Comparison of ENCODE assay signal across 8 cellular contexts in the genomic region with DNA sequence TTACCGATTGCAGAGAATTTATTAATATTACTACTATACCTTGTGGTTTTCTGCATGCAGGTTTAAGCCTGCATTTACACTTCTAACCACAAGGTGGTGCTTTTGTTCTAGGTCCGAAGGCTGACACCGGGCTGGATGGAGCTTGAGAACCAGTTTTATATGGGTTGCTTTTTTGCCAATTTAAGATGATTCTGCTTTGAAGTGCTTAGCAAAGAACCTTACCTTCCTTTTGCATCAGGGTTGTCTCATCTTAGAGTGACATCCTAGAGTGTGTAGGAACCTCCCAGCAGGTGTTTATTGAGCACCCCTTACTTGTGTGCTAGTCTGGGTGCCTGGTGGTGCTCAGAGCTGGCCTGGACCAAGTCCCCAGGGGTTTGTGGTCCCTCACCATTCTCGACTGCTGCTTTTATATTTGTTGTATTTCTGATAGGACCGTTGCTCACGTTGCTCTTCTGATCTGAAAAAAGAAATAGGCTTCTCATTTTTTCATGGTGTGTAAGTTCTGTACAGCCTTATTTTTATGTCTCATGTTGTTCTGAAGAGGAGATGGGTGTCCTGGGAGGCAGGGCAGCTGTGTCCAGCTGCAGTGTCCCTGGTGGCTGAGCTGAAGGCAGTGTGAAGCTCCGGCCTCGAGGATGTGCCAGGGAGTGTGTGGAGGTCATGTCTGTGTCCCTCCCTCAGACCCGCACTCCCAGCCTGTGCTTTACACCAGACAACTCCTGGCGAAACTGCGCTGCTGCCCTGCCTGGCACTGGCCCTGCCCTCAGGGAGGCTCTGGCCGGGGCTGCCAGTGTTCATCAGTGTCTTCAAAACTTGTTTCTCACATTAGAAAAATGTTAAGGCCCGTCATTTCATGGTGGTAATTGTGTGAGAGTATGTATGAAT. TPM values are rescaled to one million over a fixed set of nuclear protein-coding genes. Genes with fewer than 3 reads are reported as not detected.
DNase-seq lines count a peak whose midpoint lies in the region; ATAC-seq and TF ChIP-seq lines count a peak whose summit lies in the region.

No MANE protein-coding gene starts in this region.

- H3K4me3 ChIP-seq in HFF-Myc (replicated peaks; ENCODE audit: low read depth, low read length) (no peak overlapping the region), stomach smooth muscle (ENCODE audit: low read length in 2 of 2) (peak overlapping the region in 1 of 2 donors; percentile 8)

- H3K36me3 Mint-ChIP-seq in memory B cell, result peaks cover 14% of the 10 kb centered on the region

- no peaks in the 10 kb centered on the region for H3K27me3 ChIP-seq in stomach smooth muscle (ENCODE audit: control insufficient read depth in 1 of 2, insufficient read depth in 2 of 2, low read length in 2 of 2)

- H3K27me3 Mint-ChIP-seq in memory B cell, result no peaks in the 10 kb centered on the region

- H3K27ac ChIP-seq in stomach smooth muscle (ENCODE audit: low read length), result peak overlapping the region; percentile 53

- H3K4me3 Mint-ChIP-seq in memory B cell, result peak overlapping the region; percentile 41

- peaks cover 0 to 2% of the 10 kb centered on the region in 2 donors for H3K36me3 ChIP-seq in stomach smooth muscle (ENCODE audit: control insufficient read depth in 2 of 2, insufficient read depth in 2 of 2, low read length in 2 of 2)

- peak overlapping the region; percentile 91 for H3K27ac Mint-ChIP-seq in memory B cell

- peaks cover 28% of the 10 kb centered on the region for H3K4me1 Mint-ChIP-seq in memory B cell

- no peaks in the 10 kb centered on the region for H3K9me3 Mint-ChIP-seq in memory B cell

- ATAC-seq in Right ventricle myocardium inferior (peak; percentile 58), memory B cell (ENCODE audit: low read depth) (peak; percentile 87)

- intact Hi-C loops in Right ventricle myocardium inferior (cut with DNase I) (no loop called here), cardiac septum (cut with DNase I) (no loop called here)

- no peaks in the 10 kb centered on the region for H3K9me3 ChIP-seq in stomach smooth muscle (ENCODE audit: control insufficient read depth in 2 of 2, low read length in 2 of 2)

- TF ChIP-seq CTCF in HFF-Myc (IDR thresholded peaks at IDR 0.05; ENCODE audit: low read depth, low read length, missing control alignments), result peak; percentile 83

- H3K4me1 ChIP-seq in stomach smooth muscle (ENCODE audit: control insufficient read depth, insufficient read depth, low read length), result peaks cover 29% of the 10 kb centered on the region

- DNase-seq in Right ventricle myocardium inferior (ENCODE audit: missing footprints) (no peak), cardiac septum (ENCODE audit: low spot score) (no peak), HFF-Myc (ENCODE audit: extremely low read depth, low read depth) (peak; percentile 33), NCI-H146 (lab: John Stamatoyannopoulos, UW) (peak; percentile 49), T-helper 22 cell (ENCODE audit: low read depth) (peak; percentile 8), dedifferentiated amniotic fluid mesenchymal stem cell (ENCODE audit: extremely low spot score) (peak; percentile 74), memory B cell (ENCODE audit: low spot score in 2 of 2) (peak; percentile 54 to 65)

- H3K9ac ChIP-seq in stomach smooth muscle (ENCODE audit: low read length in 2 of 2), result no peak overlapping the region

RNA-seq across cellular contexts. Expression of gene EHMT1, which starts 54.3 kb away (rescaled TPM):
- total RNA-seq in Right ventricle myocardium inferior, result 30.5 TPM
- total RNA-seq in cardiac septum, result 39.8 TPM

Comparison
In these comparisons a context has a peak if more than half of its experiments do, and no peak if none do; other contexts are left out.
1. DNase-seq: peak in HFF-Myc (single experiment), NCI-H146 (single experiment), T-helper 22 cell (single experiment), dedifferentiated amniotic fluid mesenchymal stem cell (single experiment) and memory B cell (2 of 2); none in Right ventricle myocardium inferior (single experiment) and cardiac septum (single experiment).